20 cellular contexts compared by ENCODE assay signal in the genomic region with DNA sequence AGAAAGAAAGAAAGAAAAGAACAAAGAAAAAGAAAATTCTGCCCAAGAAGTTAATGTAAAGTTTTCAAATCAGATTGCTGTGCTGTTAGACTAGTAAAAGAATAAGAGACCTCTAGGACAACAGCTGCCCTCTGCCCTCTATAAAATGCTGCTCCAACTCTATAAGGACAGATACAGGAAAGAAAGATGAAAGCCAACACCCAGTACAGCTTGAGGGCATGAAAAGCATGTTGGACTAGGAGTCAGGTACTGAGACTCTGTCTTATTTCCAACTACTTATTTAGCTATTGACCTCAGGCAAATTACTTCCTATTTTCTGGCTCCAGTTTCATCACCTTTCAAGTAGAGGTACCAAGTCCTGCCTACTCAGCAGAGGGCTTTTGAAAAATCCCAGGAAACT. TPM values are rescaled to one million over a fixed set of nuclear protein-coding genes. Genes with fewer than 3 reads are reported as not detected.
DNase-seq lines count a peak whose midpoint lies in the region; ATAC-seq and TF ChIP-seq lines count a peak whose summit lies in the region.
"Had no signal": no experiment of that assay in that cellular context is flagged by ENCODE, and none has a peak within 500 bp of the region (broad histone marks: within the 10 kb centered on the region; RNA-seq: fewer than 3 reads in every experiment).

No MANE protein-coding gene starts in this region.

- peak overlapping the region; percentile 17 to 100 (median 96); a peak in 21 of 22 replicates for H3K27ac ChIP-seq in BLaER1 treated with 17β-estradiol and CSF1 and Interleukin-3, amounts not matched to agents 10 nM and 100 nM
- H3K27ac ChIP-seq in PC-3 (ENCODE audit: low read length), result no peak overlapping the region
- H3K27ac ChIP-seq: neural progenitor cell, SJCRH30, vagina had no signal

- TF ChIP-seq CTCF in PC-3 (conservative IDR thresholded peaks at IDR 0.05; ENCODE audit: low read depth, low read length), result no peak
- no peak for TF ChIP-seq CTCF in mucosa of descending colon (IDR thresholded peaks at IDR 0.05)

- CTCF ChIA-PET in PC-3 (lab: Charles Lee), result no interaction called here

- H3K4me2 ChIP-seq in BLaER1 treated with 17β-estradiol and CSF1 and Interleukin-3, amounts not matched to agents 10 nM and 100 nM, result peak overlapping the region; percentile 86 to 100 (median 98)
- no peak overlapping the region for H3K4me2 ChIP-seq in PC-3 (ENCODE audit: low read length)
- H3K4me2 ChIP-seq: GM23338, neural progenitor cell had no signal

- intact Hi-C loops in PC-3 (cut with micrococcal nuclease) (no loop called here), mucosa of descending colon (cut with DNase I, micrococcal nuclease) (no loop called here)

- peaks cover 85 to 97% (median 89%) of the 10 kb centered on the region in 10 experiments for H3K4me1 ChIP-seq in BLaER1 treated with 17β-estradiol and CSF1 and Interleukin-3, amounts not matched to agents 10 nM and 100 nM
- peaks cover 65% of the 10 kb centered on the region for H3K4me1 ChIP-seq in PC-3 (ENCODE audit: insufficient read depth, low read length)
- peaks cover 6% of the 10 kb centered on the region for H3K4me1 ChIP-seq in mucosa of descending colon (ENCODE audit: low read depth)
- H3K4me1 ChIP-seq: neural progenitor cell had no signal

- no TSS peak for BruUV-seq in PC-3 (replicated peaks; lab: Mats Ljungman, UMichigan)

- no peaks in the 10 kb centered on the region for H3K9me2 ChIP-seq in PC-3 (replicated peaks; ENCODE audit: low read length)

- H3K4me1 Mint-ChIP-seq in stimulated activated naive CD8-positive, alpha-beta T cell treated with anti-CD3 and anti-CD28 coated beads, Interleukin-15, amount 100 ng/mL, for 72 hours, result peaks cover 66% of the 10 kb centered on the region

- no peaks in the 10 kb centered on the region for H3K9me3 Mint-ChIP-seq in stimulated activated naive CD8-positive, alpha-beta T cell treated with anti-CD3 and anti-CD28 coated beads, Interleukin-15, amount 100 ng/mL, for 72 hours
- H3K9me3 Mint-ChIP-seq: central memory CD8-positive, alpha-beta T cell; endodermal cell; GM23338; memory B cell; neural progenitor cell had no signal

- H4K20me1 ChIP-seq in BLaER1 treated with 17β-estradiol and CSF1 and Interleukin-3, amounts not matched to agents 10 nM and 100 nM, result peaks cover 46 to 75% (median 63%) of the 10 kb centered on the region in 11 experiments
- peaks cover 63% of the 10 kb centered on the region for H4K20me1 ChIP-seq in PC-3 (ENCODE audit: low read length)

- POLR2A ChIA-PET in PC-3 (lab: Charles Lee; ENCODE audit: unreplicated experiment), result interaction anchor here (0.7 kb wide), 1 partner anchor 48 kb away, joined by 21 read pairs; no protein-coding TSS in a partner anchor

- H3K4me3 ChIP-seq in BLaER1 treated with 17β-estradiol and CSF1 and Interleukin-3, amounts not matched to agents 10 nM and 100 nM, result peak overlapping the region; percentile 77 to 97 (median 95); a peak in 19 of 20 replicates
- H3K4me3 ChIP-seq in PC-3 (ENCODE audit: low read length), result no peak overlapping the region
- no peak overlapping the region for H3K4me3 ChIP-seq in mucosa of descending colon
- H3K4me3 ChIP-seq: GM23338, neural progenitor cell, SJCRH30, vagina had no signal

- peak; percentile 43 to 59 for DNase-seq in AML-193 (lab: John Stamatoyannopoulos, UW)
- DNase-seq in PC-3, result peak; percentile 29
- no peak for DNase-seq in mucosa of descending colon
- no peak for DNase-seq in stimulated activated naive CD8-positive, alpha-beta T cell treated with anti-CD3 and anti-CD28 coated beads, Interleukin-15, amount 100 ng/mL, for 72 hours
- DNase-seq in DMS53 treated with DMSO at 0.1 percent for 48 hours (lab: John Stamatoyannopoulos, UW; ENCODE audit: unreplicated experiment), result no peak
- DNase-seq: C1 segment of cervical spinal cord; DMS79 treated with DMSO at 0.1 percent for 48 hours; endodermal cell; NCI-H2029 treated with DMSO at 0.1 percent for 48 hours; stimulated activated CD4-positive, alpha-beta T cell treated with anti-CD3 and anti-CD28 coated beads, Interleukin-4, amount 100 ng/mL, for 24 hours had no signal

- H3K27ac Mint-ChIP-seq in stimulated activated naive CD8-positive, alpha-beta T cell treated with anti-CD3 and anti-CD28 coated beads, Interleukin-15, amount 100 ng/mL, for 72 hours, result peak overlapping the region in 1 of 2 donors; percentile 74
- H3K27ac Mint-ChIP-seq: endodermal cell, GM23338, memory B cell, neural progenitor cell had no signal

- peaks cover 2% of the 10 kb centered on the region for H3K27me3 Mint-ChIP-seq in stimulated activated naive CD8-positive, alpha-beta T cell treated with anti-CD3 and anti-CD28 coated beads, Interleukin-15, amount 100 ng/mL, for 72 hours
- H3K27me3 Mint-ChIP-seq: central memory CD8-positive, alpha-beta T cell; memory B cell had no signal

- H3K4me3 Mint-ChIP-seq in stimulated activated naive CD8-positive, alpha-beta T cell treated with anti-CD3 and anti-CD28 coated beads, Interleukin-15, amount 100 ng/mL, for 72 hours, result peak overlapping the region in 1 of 2 donors; percentile 45
- H3K4me3 Mint-ChIP-seq: central memory CD8-positive, alpha-beta T cell; endodermal cell; GM23338; memory B cell; neural progenitor cell had no signal

- H3K36me3 ChIP-seq in BLaER1 treated with 17β-estradiol and CSF1 and Interleukin-3, amounts not matched to agents 10 nM and 100 nM, result peaks cover 79 to 99% (median 95%) of the 10 kb centered on the region in 11 experiments
- H3K36me3 ChIP-seq in PC-3 (ENCODE audit: low read depth, low read length), result peaks cover 69% of the 10 kb centered on the region
- H3K36me3 ChIP-seq in mucosa of descending colon (ENCODE audit: low read depth), result no peaks in the 10 kb centered on the region
- H3K36me3 ChIP-seq: neural progenitor cell, vagina had no signal

- peaks cover 0 to 6% (median 0%) of the 10 kb centered on the region in 11 experiments; a peak in 1 of 22 replicates for H3K9me3 ChIP-seq in BLaER1 treated with 17β-estradiol and CSF1 and Interleukin-3, amounts not matched to agents 10 nM and 100 nM (replicated peaks in 1 of 11)
- H3K9me3 ChIP-seq in PC-3 (ENCODE audit: low read length) (no peaks in the 10 kb centered on the region), mucosa of descending colon (no peaks in the 10 kb centered on the region)
- H3K9me3 ChIP-seq: SJCRH30, vagina had no signal

- peaks cover 6% of the 10 kb centered on the region for H3F3A ChIP-seq in PC-3 (ENCODE audit: low read length, unreplicated experiment)

- H3K79me2 ChIP-seq in PC-3 (ENCODE audit: low read length), result peaks cover 78% of the 10 kb centered on the region

- ATAC-seq in PC-3 (no peak), mucosa of descending colon (peak; percentile 51), HG03108 (IDR thresholded peaks at IDR 0.05; ENCODE audit: unreplicated experiment) (no peak)
- ATAC-seq in stimulated activated naive CD8-positive, alpha-beta T cell treated with anti-CD3 and anti-CD28 coated beads, Interleukin-15, amount 100 ng/mL, for 72 hours, result no peak
- ATAC-seq: GM23338, sciatic nerve had no signal

- peak overlapping the region; percentile 68 to 98 (median 92); a peak in 19 of 22 replicates for H3K9ac ChIP-seq in BLaER1 treated with 17β-estradiol and CSF1 and Interleukin-3, amounts not matched to agents 10 nM and 100 nM
- no peak overlapping the region for H3K9ac ChIP-seq in PC-3 (ENCODE audit: low read length)
- H3K9ac ChIP-seq: neural progenitor cell had no signal

- no peak overlapping the region for H2AFZ ChIP-seq in PC-3 (ENCODE audit: low read length)
- H2AFZ ChIP-seq: GM23338, neural progenitor cell had no signal

- no peaks in the 10 kb centered on the region for H3K27me3 ChIP-seq in BLaER1 treated with 17β-estradiol and CSF1 and Interleukin-3, amounts not matched to agents 10 nM and 100 nM
- no peaks in the 10 kb centered on the region for H3K27me3 ChIP-seq in PC-3 (ENCODE audit: low read length)
- H3K27me3 ChIP-seq: SJCRH30, vagina had no signal

RNA-seq across cellular contexts. Expression of gene HBEGF, which starts 5.8 kb away (rescaled TPM):
- total RNA-seq in PC-3 (2014; rRNA removed), result 82.6 and 85.9 TPM in 2 replicates
- 10 to 100 TPM in 2 of 3 donors, 1 to 10 TPM in 1; 8.8 to 15.7 (median 13.1) TPM for total RNA-seq in mucosa of descending colon

RNA-seq across cellular contexts. Expression of gene SLC4A9, which starts 19.4 kb away (rescaled TPM):
- total RNA-seq in PC-3 (2014; rRNA removed) (0.29 TPM in 1 of 2 replicates, not detected in the other), mucosa of descending colon (under 1 TPM in 2 of 3 donors, not detected in 1; 0.23 to 0.46 TPM)
- total RNA-seq: fibroblast of villous mesenchyme, GM23338, SJCRH30 had no signal

RNA-seq across cellular contexts. Expression of gene PFDN1, which starts 37.7 kb away (rescaled TPM):
- 91.9 and 125 TPM in 2 replicates for total RNA-seq in PC-3 (2014; rRNA removed)
- total RNA-seq in mucosa of descending colon, result 10 to 100 TPM; 33.5 to 48.0 (median 35.9) TPM

Comparison
In these comparisons a context has a peak if more than half of its experiments do, and no peak if none do; other contexts are left out.
1. DNase-seq: peak in AML-193 (2 of 2) and PC-3 (single experiment); none in mucosa of descending colon (0 of 3), stimulated activated naive CD8-positive, alpha-beta T cell treated with anti-CD3 and anti-CD28 coated beads, Interleukin-15, amount 100 ng/mL, for 72 hours (0 of 2) and DMS53 treated with DMSO at 0.1 percent for 48 hours (single experiment).
2. H3K4me3 ChIP-seq: peak in BLaER1 treated with 17β-estradiol and CSF1 and Interleukin-3, amounts not matched to agents 10 nM and 100 nM (10 of 10); none in PC-3 (single experiment) and mucosa of descending colon (single experiment).